ENCODE assay signal across 2 cellular contexts in genomic region chr7:92133133-92133736, GRCh38.
TF ChIP-seq lines count a peak whose summit lies in the region.

No MANE protein-coding gene starts in this region.

TF ChIP-seq in K562, 482 proteins besides CTCF, POLR2A, EP300 and RAD21 (continues in another document):
- TF ChIP-seq ZNF76 (CRISPR knock-in tag; IDR thresholded peaks at IDR 0.05; ENCODE audit: borderline replicate concordance), result no peak
- 0 out of 2 replicates have a peak, but pooled peaks have one; percentile 16 for TF ChIP-seq CBX5 (IDR thresholded peaks at IDR 0.05; ENCODE audit: borderline replicate concordance, low read depth)
- no peak for TF ChIP-seq HCFC1 (IDR thresholded peaks at IDR 0.05; ENCODE audit: low read depth, low read length)
- TF ChIP-seq TAF7 (tag; IDR thresholded peaks at IDR 0.05), result no peak
- peak; percentile 71 for TF ChIP-seq CEBPB (tag; IDR thresholded peaks at IDR 0.05)
- no peak for TF ChIP-seq ZNF695 (CRISPR knock-in tag; IDR thresholded peaks at IDR 0.05)
- TF ChIP-seq UBTF (IDR thresholded peaks at IDR 0.05; ENCODE audit: borderline replicate concordance in 1 of 2, low read depth in 2 of 2, low read length in 2 of 2), result no peak
- no peak for TF ChIP-seq NCOA4 (IDR thresholded peaks at IDR 0.05; ENCODE audit: partially characterized antibody)
- TF ChIP-seq ZNF224 (CRISPR knock-in tag; IDR thresholded peaks at IDR 0.05), result no peak
- no peak for TF ChIP-seq LARP7 (IDR thresholded peaks at IDR 0.05)
- TF ChIP-seq C11orf30 (IDR thresholded peaks at IDR 0.05; ENCODE audit: low read depth), result no peak
- no peak for TF ChIP-seq CBX3 (IDR thresholded peaks at IDR 0.05; ENCODE audit: borderline replicate concordance in 1 of 2, low read length in 2 of 2)
- no peak for TF ChIP-seq BRF2 (IDR thresholded peaks at IDR 0.05; ENCODE audit: borderline replicate concordance, insufficient read depth, insufficient read length)
- TF ChIP-seq CUX1 (CRISPR knock-in tag; IDR thresholded peaks at IDR 0.05), result no peak
- TF ChIP-seq ESRRA (IDR thresholded peaks at IDR 0.05; ENCODE audit: borderline replicate concordance, low read depth), result no peak
- no peak for TF ChIP-seq SAFB2 (IDR thresholded peaks at IDR 0.05; ENCODE audit: borderline replicate concordance, low read depth, low read length, severe bottlenecking)
- TF ChIP-seq XRCC5 (IDR thresholded peaks at IDR 0.05; ENCODE audit: low read depth, low read length), result no peak
- TF ChIP-seq ZBTB43 (CRISPR knock-in tag; IDR thresholded peaks at IDR 0.05), result 0 out of 2 replicates have a peak, but pooled peaks have one; percentile 15
- no peak for TF ChIP-seq GABPB1 (CRISPR knock-in tag; IDR thresholded peaks at IDR 0.05)
- TF ChIP-seq ZFP1 (CRISPR knock-in tag; IDR thresholded peaks at IDR 0.05), result no peak

TF ChIP-seq in liver, 16 proteins besides CTCF, POLR2A, EP300 and RAD21:
- TF ChIP-seq NR2F2 (IDR thresholded peaks at IDR 0.05), result no peak
- peak; percentile 40 for TF ChIP-seq YY1 (IDR thresholded peaks at IDR 0.05)
- no peak for TF ChIP-seq FOXA2 (IDR thresholded peaks at IDR 0.05)
- TF ChIP-seq GABPA (IDR thresholded peaks at IDR 0.05 in 1 of 2, conservative IDR thresholded peaks at IDR 0.05 in 1 of 2), result no peak
- TF ChIP-seq FOXA1 (IDR thresholded peaks at IDR 0.05), result no peak
- TF ChIP-seq REST (IDR thresholded peaks at IDR 0.05), result no peak
